ENCODE assay signal across 9 cellular contexts in genomic region chr3:127674099-127674792, GRCh38. TPM values are rescaled to one million over a fixed set of nuclear protein-coding genes. Genes with fewer than 3 reads are reported as not detected.
DNase-seq lines count a peak whose midpoint lies in the region; ATAC-seq and TF ChIP-seq lines count a peak whose summit lies in the region.
"Had no signal": no experiment of that assay in that cellular context is flagged by ENCODE, and none has a peak within 500 bp of the region (broad histone marks: within the 10 kb centered on the region; RNA-seq: fewer than 3 reads in every experiment).

No MANE protein-coding gene starts in this region.

- H3K27ac Mint-ChIP-seq in CD4-positive, alpha-beta memory T cell = peak overlapping the region; percentile 78 to 94 (median 91)

- intact Hi-C loops in CD4-positive, alpha-beta memory T cell (cut with micrococcal nuclease) = loop anchor here (5.0 to 10.0 kb wide), 3 partner anchors 969 to 1759 kb away; partner anchors contain the start of genes CHCHD6 and ZXDC
- intact Hi-C loops in posterior vena cava (cut with DNase I) = no loop called here

- no peaks in the 10 kb centered on the region for H3K27me3 Mint-ChIP-seq in CD4-positive, alpha-beta memory T cell

- no peaks in the 10 kb centered on the region for H3K9me3 ChIP-seq in CD4-positive, alpha-beta memory T cell (ENCODE audit: control insufficient read depth in 1 of 2, low read length in 2 of 2)

- H3K4me1 Mint-ChIP-seq in CD4-positive, alpha-beta memory T cell = peaks cover 20 to 41% (median 29%) of the 10 kb centered on the region in 4 donors

- H3K4me3 Mint-ChIP-seq in CD4-positive, alpha-beta memory T cell = peak overlapping the region; percentile 86 to 94 (median 90)

- POLR2A ChIA-PET in CD4-positive, alpha-beta memory T cell (lab: Charles Lee; ENCODE audit: partially characterized antibody) = interaction anchor here (2.7 to 3.3 kb wide), 3 partner anchors 9 to 84 kb away, joined by 16 to 29 read pairs (median 25); partner anchors contain the start of gene TPRA1

- peaks cover 6 to 30% of the 10 kb centered on the region in 2 donors for H3K36me3 Mint-ChIP-seq in CD4-positive, alpha-beta memory T cell

- no peak for ATAC-seq in HG03108 (IDR thresholded peaks at IDR 0.05; ENCODE audit: unreplicated experiment)

- peaks cover 10% of the 10 kb centered on the region for H3K36me3 ChIP-seq in CD4-positive, alpha-beta memory T cell (ENCODE audit: insufficient read depth, low read length)
- H3K36me3 ChIP-seq: cardiac muscle cell had no signal

- H3K9me3 Mint-ChIP-seq in CD4-positive, alpha-beta memory T cell = no peaks in the 10 kb centered on the region

- H3K27me3 ChIP-seq in CD4-positive, alpha-beta memory T cell (ENCODE audit: insufficient read depth, low read length) = no peaks in the 10 kb centered on the region
- H3K27me3 ChIP-seq: cardiac muscle cell had no signal

- CTCF ChIA-PET in CD4-positive, alpha-beta memory T cell (lab: Charles Lee; ENCODE audit: partially characterized antibody) = interaction anchor here (1.0 kb wide), 1 partner anchor 10 kb away, joined by 3 read pairs; no protein-coding TSS in a partner anchor

- H3K4me3 ChIP-seq in CD4-positive, alpha-beta memory T cell (ENCODE audit: low read length in 2 of 2) = no peak overlapping the region
- peak overlapping the region; percentile 88 for H3K4me3 ChIP-seq in fibroblast of the aortic adventitia (ENCODE audit: low read depth, low read length)

- peaks cover 31% of the 10 kb centered on the region for H3K4me1 ChIP-seq in CD4-positive, alpha-beta memory T cell (ENCODE audit: insufficient read depth, low read length)

- no peak for DNase-seq in CD4-positive, alpha-beta memory T cell
- DNase-seq in fibroblast of the aortic adventitia (ENCODE audit: low read depth) (no peak), posterior vena cava (ENCODE audit: low spot score) (peak; percentile 32), NCI-H2196 (lab: John Stamatoyannopoulos, UW; ENCODE audit: unreplicated experiment) (no peak), inferior parietal cortex (ENCODE audit: extremely low spot score) (no peak)
- no peak for DNase-seq in stimulated activated CD4-positive, alpha-beta T cell treated with anti-CD3 and anti-CD28 coated beads, Interleukin-4, amount 100 ng/mL, for 24 hours

- H3K27ac ChIP-seq in CD4-positive, alpha-beta memory T cell (ENCODE audit: low read depth, low read length) = no peak overlapping the region
- H3K27ac ChIP-seq in VCaP = peak overlapping the region; percentile 85
- H3K27ac ChIP-seq: cardiac muscle cell had no signal

- TF ChIP-seq CTCF in VCaP (conservative IDR thresholded peaks at IDR 0.05) (no peak), fibroblast of the aortic adventitia (IDR thresholded peaks at IDR 0.05; ENCODE audit: insufficient read depth, low read length) (no peak)

RNA-seq across cellular contexts. Expression of gene ABTB1, which starts 1.5 kb away (rescaled TPM):
- 100 to 1,000 TPM; 167 to 169 TPM for total RNA-seq in CD4-positive, alpha-beta memory T cell
- polyA plus RNA-seq in CD4-positive, alpha-beta memory T cell = 10 to 100 TPM; 66.9 to 72.9 TPM
- total RNA-seq in fibroblast of the aortic adventitia (ENCODE audit: low replicate concordance) = 8.2 and 19.5 TPM in 2 replicates
- total RNA-seq in posterior vena cava = 10 to 100 TPM; 27.7 to 28.9 TPM

RNA-seq across cellular contexts. Expression of gene PODXL2, which starts 45.3 kb away (rescaled TPM):
- total RNA-seq in CD4-positive, alpha-beta memory T cell = 1 to 10 TPM; 3.3 to 4.2 TPM
- polyA plus RNA-seq in CD4-positive, alpha-beta memory T cell = 1 to 10 TPM; 6.9 to 8.0 TPM
- total RNA-seq in fibroblast of the aortic adventitia (ENCODE audit: low replicate concordance) (1.3 and 3.4 TPM in 2 replicates), posterior vena cava (1 to 10 TPM; 2.0 to 2.5 TPM)
